ENCODE assay signal across 24 cellular contexts in genomic region chr17:19412510-19412909, GRCh38. TPM values are rescaled to one million over a fixed set of nuclear protein-coding genes. Genes with fewer than 3 reads are reported as not detected.
"Had no signal": no experiment of that assay in that cellular context is flagged by ENCODE, and none has a peak within 500 bp of the region (broad histone marks: within the 10 kb centered on the region; RNA-seq: fewer than 3 reads in every experiment).

No MANE protein-coding gene starts in this region.

- H3K4me3 ChIP-seq: colonic mucosa, lung, mucosa of descending colon, neural progenitor cell, prostate gland, thyroid gland had no signal

- H3K36me3 Mint-ChIP-seq: memory B cell; mesothelial cell of epicardium; naive thymus-derived CD4-positive, alpha-beta T cell; neural progenitor cell; stimulated activated naive B cell treated with anti-CD40 and anti-IgM and Interleukin-4, amounts not matched to agents 10 μg/mL and 1 μg/mL and 100 μg/mL, for 72 hours; type B pancreatic cell had no signal

- H2AFZ ChIP-seq: neural progenitor cell had no signal

- H3K4me2 ChIP-seq: neural progenitor cell had no signal

- H3K4me1 Mint-ChIP-seq: memory B cell; stimulated activated naive B cell treated with anti-CD40 and anti-IgM and Interleukin-4, amounts not matched to agents 10 μg/mL and 1 μg/mL and 100 μg/mL, for 72 hours had no signal

- H3K4me1 ChIP-seq: colonic mucosa, prostate gland, thyroid gland had no signal

- H3K27ac Mint-ChIP-seq: dendritic cell treated with granulocyte-macrophage colony-stimulating factor and Interleukin-4, amounts not matched to agents 40 ng/mL and 50 ng/mL, for 4 days; memory B cell; mesothelial cell of epicardium; naive thymus-derived CD4-positive, alpha-beta T cell; neural progenitor cell; stimulated activated naive B cell treated with anti-CD40 and anti-IgM and Interleukin-4, amounts not matched to agents 10 μg/mL and 1 μg/mL and 100 μg/mL, for 72 hours; stimulated activated naive CD8-positive, alpha-beta T cell treated with anti-CD3 and anti-CD28 coated beads, Interleukin-15, Interleukin-2, amounts not matched to agents 100 ng/mL and 50 ng/mL, for 24 hours; type B pancreatic cell had no signal

- H3K9me3 ChIP-seq: colonic mucosa, esophagus muscularis mucosa, mucosa of descending colon, prostate gland, sigmoid colon, thyroid gland had no signal

- H3K36me3 ChIP-seq: colonic mucosa, esophagus muscularis mucosa, neural progenitor cell, prostate gland, thyroid gland had no signal

- H3K27me3 Mint-ChIP-seq: stimulated activated naive CD8-positive, alpha-beta T cell treated with anti-CD3 and anti-CD28 coated beads, Interleukin-15, Interleukin-2, amounts not matched to agents 100 ng/mL and 50 ng/mL, for 24 hours had no signal

- ATAC-seq: mucosa of descending colon; naive thymus-derived CD4-positive, alpha-beta T cell; stimulated activated naive B cell treated with anti-CD40 and anti-IgM and Interleukin-4, amounts not matched to agents 10 μg/mL and 1 μg/mL and 100 μg/mL, for 72 hours had no signal

- DNase-seq: central memory CD4-positive, alpha-beta T cell; colonic mucosa; effector memory CD4-positive, alpha-beta T cell; foreskin melanocyte; glutamatergic neuron; mucosa of descending colon; naive thymus-derived CD4-positive, alpha-beta T cell; sigmoid colon; stimulated activated CD4-positive, alpha-beta T cell treated with anti-CD3 and anti-CD28 coated beads, Interleukin-4, amount 100 ng/mL, for 4 hours; stimulated activated naive B cell treated with anti-CD40 and anti-IgM and Interleukin-4, amounts not matched to agents 10 μg/mL and 1 μg/mL and 100 μg/mL, for 72 hours; thyroid gland had no signal

- H3K27me3 ChIP-seq: colonic mucosa, esophagus muscularis mucosa, neural progenitor cell, sigmoid colon, thyroid gland had no signal

- H3K4me3 Mint-ChIP-seq: dendritic cell treated with granulocyte-macrophage colony-stimulating factor and Interleukin-4, amounts not matched to agents 40 ng/mL and 50 ng/mL, for 4 days; memory B cell; mesothelial cell of epicardium; naive thymus-derived CD4-positive, alpha-beta T cell; nephron; neural progenitor cell; stimulated activated naive B cell treated with anti-CD40 and anti-IgM and Interleukin-4, amounts not matched to agents 10 μg/mL and 1 μg/mL and 100 μg/mL, for 72 hours; stimulated activated naive CD8-positive, alpha-beta T cell treated with anti-CD3 and anti-CD28 coated beads, Interleukin-15, Interleukin-2, amounts not matched to agents 100 ng/mL and 50 ng/mL, for 24 hours; type B pancreatic cell had no signal

- H3K9me3 Mint-ChIP-seq: dendritic cell treated with granulocyte-macrophage colony-stimulating factor and Interleukin-4, amounts not matched to agents 40 ng/mL and 50 ng/mL, for 4 days; memory B cell; mesothelial cell of epicardium; naive thymus-derived CD4-positive, alpha-beta T cell; nephron; neural progenitor cell; stimulated activated naive B cell treated with anti-CD40 and anti-IgM and Interleukin-4, amounts not matched to agents 10 μg/mL and 1 μg/mL and 100 μg/mL, for 72 hours; stimulated activated naive CD8-positive, alpha-beta T cell treated with anti-CD3 and anti-CD28 coated beads, Interleukin-15, Interleukin-2, amounts not matched to agents 100 ng/mL and 50 ng/mL, for 24 hours; type B pancreatic cell had no signal

- H3K9ac ChIP-seq: neural progenitor cell had no signal

- H3K27ac ChIP-seq: colonic mucosa, esophagus muscularis mucosa, neural progenitor cell, prostate gland, thyroid gland had no signal

RNA-seq across cellular contexts. Expression of gene MFAP4, which starts 25.5 kb away (rescaled TPM):
- total RNA-seq: endothelial cell of umbilical vein; epithelial cell of proximal tubule; naive thymus-derived CD4-positive, alpha-beta T cell had no signal
- polyA plus RNA-seq: endothelial cell of umbilical vein; keratinocyte; naive thymus-derived CD4-positive, alpha-beta T cell had no signal
